In the genomic region with DNA sequence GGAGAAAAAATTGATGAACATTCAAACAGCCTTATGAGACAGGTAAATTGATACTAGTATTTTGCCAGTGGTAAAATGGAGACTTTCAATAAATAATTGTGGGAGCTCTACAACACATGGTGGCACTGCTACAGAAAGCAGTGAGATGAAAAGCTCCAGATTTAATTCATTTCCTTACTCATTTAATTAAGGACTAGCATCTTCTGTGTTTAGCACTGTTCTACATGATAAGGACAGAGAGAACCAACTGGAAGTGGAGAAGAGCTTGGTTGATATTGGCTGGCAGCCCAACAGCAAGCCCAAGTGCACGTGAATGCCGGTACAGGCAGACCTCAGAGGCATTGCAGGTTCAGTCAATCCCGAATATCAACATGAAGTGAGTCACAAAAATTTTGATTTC, we compare ENCODE assay signal across 7 cellular contexts.
"Had no signal": no experiment of that assay in that cellular context is flagged by ENCODE, and none has a peak within 500 bp of the region (broad histone marks: within the 10 kb centered on the region; RNA-seq: fewer than 3 reads in every experiment).

No MANE protein-coding gene starts in this region.

- H3K4me2 ChIP-seq: GM23338 had no signal

- H2AFZ ChIP-seq: GM23338 had no signal

- H3K4me3 Mint-ChIP-seq: GM23338, H9, HFFc6 had no signal

- ATAC-seq: GM23338, K562 had no signal

- H3K4me3 ChIP-seq: GM23338, K562 had no signal

- H3K27ac Mint-ChIP-seq: GM23338, H9, HFFc6 had no signal

- H3K4me1 Mint-ChIP-seq: GM23338, H9 had no signal

- DNase-seq: H9, HCEC 1CT, HFFc6, IMR-90, KG1 had no signal
